ENCODE assay signal across 1 cellular context in genomic region chr11:74543991-74544390, GRCh38.
TF ChIP-seq lines count a peak whose summit lies in the region.

No MANE protein-coding gene starts in this region.

TF ChIP-seq in K562, 482 proteins besides CTCF, POLR2A, EP300 and RAD21 (continued from another document):
- TF ChIP-seq TSHZ1 (CRISPR knock-in tag; IDR thresholded peaks at IDR 0.05) (no peak), KDM4B (IDR thresholded peaks at IDR 0.05; ENCODE audit: borderline replicate concordance in 2 of 2, low read depth in 1 of 2) (no peak), DNMT1 (IDR thresholded peaks at IDR 0.05) (no peak), NRF1 (conservative IDR thresholded peaks at IDR 0.05 in 1 of 2, IDR thresholded peaks at IDR 0.05 in 1 of 2) (no peak), HNRNPUL1 (IDR thresholded peaks at IDR 0.05; ENCODE audit: low read length) (no peak), ASH1L (IDR thresholded peaks at IDR 0.05; ENCODE audit: borderline replicate concordance, low read depth, partially characterized antibody) (no peak), SMAD1 (IDR thresholded peaks at IDR 0.05; ENCODE audit: low read depth, low read length, partially characterized antibody) (no peak), ZNF717 (CRISPR knock-in tag; IDR thresholded peaks at IDR 0.05) (no peak), COPS2 (conservative IDR thresholded peaks at IDR 0.05) (no peak), MAFF (IDR thresholded peaks at IDR 0.05; ENCODE audit: low read length) (peak; percentile 34; the same call in 1 of the 2 replicates), RBBP5 (IDR thresholded peaks at IDR 0.05; ENCODE audit: borderline replicate concordance, insufficient read depth, low read length, poor library complexity, severe bottlenecking) (no peak), SMARCA4 (IDR thresholded peaks at IDR 0.05) (no peak), XRCC3 (IDR thresholded peaks at IDR 0.05) (no peak), SAP30 (IDR thresholded peaks at IDR 0.05; ENCODE audit: borderline replicate concordance, insufficient read depth, low read depth, low read length, poor library complexity, severe bottlenecking) (no peak), ZNF239 (CRISPR knock-in tag; IDR thresholded peaks at IDR 0.05) (no peak), C11orf30 (IDR thresholded peaks at IDR 0.05; ENCODE audit: low read depth) (peak; percentile 51), NR3C1 (CRISPR knock-in tag; IDR thresholded peaks at IDR 0.05) (no peak), GABPB1 (CRISPR knock-in tag; IDR thresholded peaks at IDR 0.05) (no peak), POLR2B (IDR thresholded peaks at IDR 0.05; ENCODE audit: low read depth, partially characterized antibody) (no peak), MYBL2 (IDR thresholded peaks at IDR 0.05; ENCODE audit: low read depth) (no peak), MYBL2 (CRISPR knock-in tag; IDR thresholded peaks at IDR 0.05; ENCODE audit: borderline replicate concordance) (no peak), MTF1 (CRISPR knock-in tag; IDR thresholded peaks at IDR 0.05; ENCODE audit: borderline replicate concordance) (no peak), PHF21A (IDR thresholded peaks at IDR 0.05; ENCODE audit: borderline replicate concordance, low read depth) (no peak)
- TF ChIP-seq, protein P1, sequence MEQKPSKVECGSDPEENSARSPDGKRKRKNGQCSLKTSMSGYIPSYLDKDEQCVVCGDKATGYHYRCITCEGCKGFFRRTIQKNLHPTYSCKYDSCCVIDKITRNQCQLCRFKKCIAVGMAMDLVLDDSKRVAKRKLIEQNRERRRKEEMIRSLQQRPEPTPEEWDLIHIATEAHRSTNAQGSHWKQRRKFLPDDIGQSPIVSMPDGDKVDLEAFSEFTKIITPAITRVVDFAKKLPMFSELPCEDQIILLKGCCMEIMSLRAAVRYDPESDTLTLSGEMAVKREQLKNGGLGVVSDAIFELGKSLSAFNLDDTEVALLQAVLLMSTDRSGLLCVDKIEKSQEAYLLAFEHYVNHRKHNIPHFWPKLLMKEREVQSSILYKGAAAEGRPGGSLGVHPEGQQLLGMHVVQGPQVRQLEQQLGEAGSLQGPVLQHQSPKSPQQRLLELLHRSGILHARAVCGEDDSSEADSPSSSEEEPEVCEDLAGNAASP (IDR thresholded peaks at IDR 0.05), result no peak
- TF ChIP-seq, protein P2, sequence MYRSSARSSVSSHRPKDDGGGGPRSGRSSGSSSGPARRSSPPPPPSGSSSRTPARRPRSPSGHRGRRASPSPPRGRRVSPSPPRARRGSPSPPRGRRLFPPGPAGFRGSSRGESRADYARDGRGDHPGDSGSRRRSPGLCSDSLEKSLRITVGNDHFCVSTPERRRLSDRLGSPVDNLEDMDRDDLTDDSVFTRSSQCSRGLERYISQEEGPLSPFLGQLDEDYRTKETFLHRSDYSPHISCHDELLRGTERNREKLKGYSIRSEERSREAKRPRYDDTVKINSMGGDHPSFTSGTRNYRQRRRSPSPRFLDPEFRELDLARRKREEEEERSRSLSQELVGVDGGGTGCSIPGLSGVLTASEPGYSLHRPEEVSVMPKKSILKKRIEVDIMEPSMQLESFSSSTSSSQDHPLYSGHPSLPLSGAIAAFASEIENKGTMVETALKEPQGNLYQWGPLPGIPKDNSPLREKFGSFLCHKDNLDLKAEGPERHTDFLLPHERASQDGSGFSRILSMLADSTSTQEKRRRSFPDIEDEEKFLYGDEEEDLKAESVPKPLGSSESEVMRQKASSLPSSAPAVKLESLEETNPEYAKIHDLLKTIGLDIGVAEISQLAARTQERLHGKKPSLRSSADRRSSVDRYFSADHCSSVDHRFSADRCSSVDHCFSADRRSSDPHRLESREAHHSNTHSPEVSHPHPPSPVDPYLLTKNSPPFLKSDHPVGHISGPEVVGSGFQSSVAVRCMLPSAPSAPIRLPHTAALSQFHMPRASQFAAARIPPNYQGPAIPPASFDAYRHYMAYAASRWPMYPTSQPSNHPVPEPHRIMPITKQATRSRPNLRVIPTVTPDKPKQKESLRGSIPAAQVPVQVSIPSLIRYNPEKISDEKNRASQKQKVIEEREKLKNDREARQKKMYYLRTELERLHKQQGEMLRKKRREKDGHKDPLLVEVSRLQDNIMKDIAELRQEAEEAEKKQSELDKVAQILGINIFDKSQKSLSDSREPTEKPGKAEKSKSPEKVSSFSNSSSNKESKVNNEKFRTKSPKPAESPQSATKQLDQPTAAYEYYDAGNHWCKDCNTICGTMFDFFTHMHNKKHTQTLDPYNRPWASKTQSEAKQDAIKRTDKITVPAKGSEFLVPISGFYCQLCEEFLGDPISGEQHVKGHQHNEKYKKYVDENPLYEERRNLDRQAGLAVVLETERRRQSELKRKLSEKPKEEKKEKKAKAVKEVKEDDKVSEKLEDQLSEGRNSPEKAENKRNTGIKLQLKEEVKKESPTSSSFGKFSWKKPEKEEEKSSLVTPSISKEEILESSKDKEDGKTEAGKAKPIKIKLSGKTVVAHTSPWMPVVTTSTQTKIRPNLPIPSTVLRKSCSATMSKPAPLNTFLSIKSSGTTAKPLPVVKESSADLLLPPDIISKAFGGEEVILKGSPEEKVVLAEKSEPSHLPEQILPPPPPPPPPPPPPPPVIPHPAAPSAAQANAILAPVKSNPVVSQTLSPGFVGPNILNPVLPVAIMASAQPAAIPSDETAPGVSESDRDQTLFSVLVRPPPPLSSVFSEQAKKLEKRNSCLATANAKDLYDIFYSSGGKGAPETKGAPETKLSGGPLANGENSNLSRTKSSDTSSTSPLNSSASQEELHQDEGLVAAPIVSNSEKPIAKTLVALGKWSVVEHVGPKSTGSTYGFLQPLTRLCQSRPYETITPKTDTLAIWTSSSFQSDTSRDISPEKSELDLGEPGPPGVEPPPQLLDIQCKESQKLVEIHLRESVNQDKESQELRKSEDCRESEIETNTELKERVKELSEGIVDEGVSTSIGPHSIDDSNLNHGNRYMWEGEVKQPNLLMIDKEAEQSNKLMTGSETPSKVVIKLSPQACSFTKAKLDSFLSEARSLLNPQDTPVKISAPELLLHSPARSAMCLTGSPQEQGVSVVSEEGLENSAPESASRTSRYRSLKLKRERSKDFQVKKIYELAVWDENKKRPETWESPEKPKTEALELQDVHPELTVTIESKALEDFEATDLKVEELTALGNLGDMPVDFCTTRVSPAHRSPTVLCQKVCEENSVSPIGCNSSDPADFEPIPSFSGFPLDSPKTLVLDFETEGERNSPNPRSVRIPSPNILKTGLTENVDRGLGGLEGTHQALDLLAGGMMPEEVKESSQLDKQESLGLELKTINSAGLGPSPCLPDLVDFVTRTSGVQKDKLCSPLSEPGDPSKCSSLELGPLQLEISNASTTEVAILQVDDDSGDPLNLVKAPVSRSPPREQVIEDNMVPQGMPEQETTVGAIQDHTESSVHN (IDR thresholded peaks at IDR 0.05; ENCODE audit: borderline replicate concordance in 1 of 2, low read depth in 1 of 2), result no peak
- TF ChIP-seq, protein P3, sequence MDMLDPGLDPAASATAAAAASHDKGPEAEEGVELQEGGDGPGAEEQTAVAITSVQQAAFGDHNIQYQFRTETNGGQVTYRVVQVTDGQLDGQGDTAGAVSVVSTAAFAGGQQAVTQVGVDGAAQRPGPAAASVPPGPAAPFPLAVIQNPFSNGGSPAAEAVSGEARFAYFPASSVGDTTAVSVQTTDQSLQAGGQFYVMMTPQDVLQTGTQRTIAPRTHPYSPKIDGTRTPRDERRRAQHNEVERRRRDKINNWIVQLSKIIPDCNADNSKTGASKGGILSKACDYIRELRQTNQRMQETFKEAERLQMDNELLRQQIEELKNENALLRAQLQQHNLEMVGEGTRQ (CRISPR knock-in tag; IDR thresholded peaks at IDR 0.05), result no peak
